ENCODE assay signal across 1 cellular context in the genomic region with DNA sequence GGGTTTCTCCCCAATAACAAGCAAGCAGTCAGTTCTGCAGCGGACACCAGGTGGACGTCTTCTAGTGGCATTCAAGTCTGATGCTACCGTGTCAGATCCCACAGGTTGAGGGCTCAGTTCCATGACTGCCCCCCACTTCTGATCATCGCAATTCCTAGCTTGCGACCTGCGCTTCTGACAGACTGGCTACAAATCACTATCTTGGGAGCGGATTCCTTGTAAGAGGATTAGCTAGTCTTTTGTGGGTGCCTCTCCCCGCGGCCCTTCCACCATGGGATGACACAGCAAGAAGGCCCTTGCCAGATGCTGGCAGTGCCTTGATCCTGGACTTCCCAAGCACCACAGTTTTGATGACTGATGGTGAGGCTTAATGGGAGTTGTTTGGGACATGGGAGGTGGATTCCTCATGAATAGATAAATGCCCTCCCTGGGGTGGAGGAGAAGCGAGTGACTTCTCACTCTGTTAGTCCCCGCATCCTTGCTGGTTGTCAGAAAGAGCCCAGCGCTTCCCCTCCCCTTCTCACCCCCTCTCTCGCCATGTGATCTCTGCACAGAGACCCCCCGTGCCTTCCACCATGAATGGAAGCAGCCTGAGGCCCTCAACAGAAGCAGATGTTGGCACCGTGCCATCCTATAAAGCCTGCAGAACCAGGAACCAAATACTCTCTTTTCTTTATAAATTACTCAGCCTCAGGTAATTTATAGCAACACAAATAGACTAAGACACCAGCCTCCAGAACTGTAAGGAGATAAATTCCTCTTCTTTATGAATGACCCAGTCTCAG.
TF ChIP-seq lines count a peak whose summit lies in the region.

No MANE protein-coding gene starts in this region.

TF ChIP-seq in HepG2, 621 proteins besides CTCF, POLR2A, EP300 and RAD21:
- TF ChIP-seq NKX3-1 (CRISPR knock-in tag; IDR thresholded peaks at IDR 0.05), result no peak
- TF ChIP-seq ZNF207 (IDR thresholded peaks at IDR 0.05; ENCODE audit: borderline replicate concordance), result no peak
- no peak for TF ChIP-seq PAX8 (CRISPR knock-in tag; IDR thresholded peaks at IDR 0.05; ENCODE audit: borderline replicate concordance)
- no peak for TF ChIP-seq ZNF556 (CRISPR knock-in tag; IDR thresholded peaks at IDR 0.05; ENCODE audit: borderline replicate concordance)
- TF ChIP-seq, protein P1, sequence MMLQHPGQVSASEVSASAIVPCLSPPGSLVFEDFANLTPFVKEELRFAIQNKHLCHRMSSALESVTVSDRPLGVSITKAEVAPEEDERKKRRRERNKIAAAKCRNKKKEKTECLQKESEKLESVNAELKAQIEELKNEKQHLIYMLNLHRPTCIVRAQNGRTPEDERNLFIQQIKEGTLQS (CRISPR knock-in tag; IDR thresholded peaks at IDR 0.05), result no peak
- TF ChIP-seq DR1 (CRISPR knock-in tag; IDR thresholded peaks at IDR 0.05), result no peak
- no peak for TF ChIP-seq ZNF430 (CRISPR knock-in tag; IDR thresholded peaks at IDR 0.05)
- no peak for TF ChIP-seq ZNF260 (CRISPR knock-in tag; IDR thresholded peaks at IDR 0.05; ENCODE audit: borderline replicate concordance, low read depth)
